In the genomic region with DNA sequence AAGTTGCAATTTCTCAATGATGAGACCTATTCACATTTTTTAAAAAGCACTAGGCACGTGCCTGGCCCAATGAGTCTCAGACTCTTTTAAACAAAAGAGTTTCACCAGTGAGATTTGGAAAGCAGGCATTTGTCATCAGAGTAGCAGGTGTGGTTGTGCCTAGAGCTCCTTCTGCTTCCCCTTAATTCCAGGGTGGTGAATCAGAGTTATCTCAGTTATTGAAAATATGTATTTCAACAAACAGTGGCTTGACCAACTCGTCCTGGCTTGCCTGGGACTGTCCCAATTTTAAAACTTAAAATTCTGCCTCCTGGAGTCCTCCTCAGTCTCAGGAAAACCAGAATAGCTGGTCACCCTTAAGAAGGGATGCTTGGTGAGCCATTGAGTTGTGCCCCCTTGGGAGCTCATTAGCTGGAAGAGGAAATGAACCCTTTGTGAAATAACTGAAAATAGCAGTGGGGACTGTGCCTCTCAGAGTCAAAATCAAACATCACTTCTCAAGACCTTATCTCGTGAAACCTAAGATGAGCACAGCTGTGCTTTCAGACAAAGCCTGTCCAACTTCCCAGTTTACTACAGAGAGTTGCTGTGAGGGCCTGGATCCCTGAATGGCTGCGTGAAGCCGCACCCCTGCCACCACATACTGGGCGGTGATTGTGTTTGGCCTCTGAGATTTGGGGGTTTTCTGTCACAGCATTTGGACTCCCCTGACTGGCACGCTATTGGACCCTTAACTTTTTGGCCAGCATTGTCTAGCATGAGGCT, we compare ENCODE assay signal across 13 cellular contexts.
DNase-seq lines count a peak whose midpoint lies in the region; ATAC-seq and FAIRE-seq lines count a peak whose summit lies in the region.
"Had no signal": no experiment of that assay in that cellular context is flagged by ENCODE, and none has a peak within 500 bp of the region (broad histone marks: within the 10 kb centered on the region; RNA-seq: fewer than 3 reads in every experiment).

No MANE protein-coding gene starts in this region.

- no peak for ATAC-seq in HG03432 (IDR thresholded peaks at IDR 0.05; ENCODE audit: unreplicated experiment)

- DNase-seq in activated CD8-positive, alpha-beta memory T cell treated with anti-CD3 and anti-CD28 coated beads for 24 hours: peak; percentile 13
- no peak for DNase-seq in activated CD8-positive, alpha-beta memory T cell treated with anti-CD3 and anti-CD28 coated beads, Interleukin-2, amount 50 U/mL, for 48 hours
- DNase-seq in RPMI7951 (ENCODE audit: low read depth): peak; percentile 87
- peak; percentile 80 for DNase-seq in fibroblast of peridontal ligament (ENCODE audit: extremely low read depth)
- peak; percentile 91 for DNase-seq in urothelium cell line (ENCODE audit: low spot score)
- DNase-seq in HuH-7.5 (ENCODE audit: low spot score): no peak
- DNase-seq in dermis blood vessel endothelial cell: no peak
- DNase-seq: AML-193, cortex of kidney, NCI-H2081 treated with DMSO at 0.1 percent for 48 hours, T-helper 1 cell had no signal

- peak; percentile 93 for FAIRE-seq in urothelium cell line (lab: Jason Lieb, UNC)
- FAIRE-seq: islet of Langerhans had no signal

Comparison
In these comparisons a context has a peak if more than half of its experiments do, and no peak if none do; other contexts are left out.
1. DNase-seq: peak in activated CD8-positive, alpha-beta memory T cell treated with anti-CD3 and anti-CD28 coated beads for 24 hours (single experiment), RPMI7951 (single experiment), fibroblast of peridontal ligament (single experiment) and urothelium cell line (single experiment); none in activated CD8-positive, alpha-beta memory T cell treated with anti-CD3 and anti-CD28 coated beads, Interleukin-2, amount 50 U/mL, for 48 hours (single experiment), HuH-7.5 (single experiment) and dermis blood vessel endothelial cell (single experiment).